Comparison of ENCODE assay signal across 1 cellular context in the genomic region with DNA sequence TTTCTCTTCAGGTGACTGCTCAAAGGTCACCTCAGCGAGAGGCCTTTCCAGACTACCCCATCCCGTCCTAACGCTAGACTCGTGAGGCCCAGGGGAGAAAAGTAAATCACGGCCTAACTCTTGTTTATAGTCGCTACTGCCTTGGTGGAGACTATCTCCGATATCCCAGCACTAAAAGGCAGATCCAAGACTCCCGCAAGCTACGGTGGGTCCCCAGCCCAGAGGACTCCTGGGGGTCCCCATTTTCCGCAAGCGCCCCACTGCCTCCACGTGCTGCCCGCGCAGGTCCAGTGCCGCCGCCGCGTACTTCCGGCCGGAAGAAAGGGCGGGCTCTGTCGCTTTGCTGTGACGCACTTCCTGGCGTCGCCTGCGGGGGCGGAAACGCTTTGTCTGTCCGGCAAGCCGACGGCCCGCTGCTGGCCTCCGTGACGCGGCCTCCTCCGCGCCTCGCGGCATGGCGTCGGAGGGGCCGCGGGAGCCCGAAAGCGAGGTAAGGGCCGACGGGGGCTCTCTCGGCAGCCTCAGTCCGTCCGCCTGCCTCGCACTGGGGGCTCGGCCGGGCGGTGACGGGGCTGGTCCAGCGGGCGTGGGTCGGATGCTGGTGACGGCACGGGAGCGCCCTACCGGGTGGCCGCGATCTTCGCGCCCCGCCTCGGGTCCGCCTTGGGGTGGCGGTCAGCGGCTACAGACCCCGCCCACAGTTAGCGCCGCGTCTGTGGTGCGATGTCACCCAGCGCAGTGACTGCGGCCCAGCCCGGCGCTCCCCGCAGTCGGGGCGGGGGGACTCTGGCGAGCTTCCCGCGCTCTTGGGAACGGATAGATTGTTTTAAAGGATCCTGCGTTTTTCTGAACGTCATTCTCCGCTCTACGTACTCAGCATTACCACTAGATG.
A peak's percentile ranks its signal among the peaks of the same experiment; 100 is the strongest.
TF ChIP-seq lines count a peak whose summit lies in the region.

A gene with protein sequence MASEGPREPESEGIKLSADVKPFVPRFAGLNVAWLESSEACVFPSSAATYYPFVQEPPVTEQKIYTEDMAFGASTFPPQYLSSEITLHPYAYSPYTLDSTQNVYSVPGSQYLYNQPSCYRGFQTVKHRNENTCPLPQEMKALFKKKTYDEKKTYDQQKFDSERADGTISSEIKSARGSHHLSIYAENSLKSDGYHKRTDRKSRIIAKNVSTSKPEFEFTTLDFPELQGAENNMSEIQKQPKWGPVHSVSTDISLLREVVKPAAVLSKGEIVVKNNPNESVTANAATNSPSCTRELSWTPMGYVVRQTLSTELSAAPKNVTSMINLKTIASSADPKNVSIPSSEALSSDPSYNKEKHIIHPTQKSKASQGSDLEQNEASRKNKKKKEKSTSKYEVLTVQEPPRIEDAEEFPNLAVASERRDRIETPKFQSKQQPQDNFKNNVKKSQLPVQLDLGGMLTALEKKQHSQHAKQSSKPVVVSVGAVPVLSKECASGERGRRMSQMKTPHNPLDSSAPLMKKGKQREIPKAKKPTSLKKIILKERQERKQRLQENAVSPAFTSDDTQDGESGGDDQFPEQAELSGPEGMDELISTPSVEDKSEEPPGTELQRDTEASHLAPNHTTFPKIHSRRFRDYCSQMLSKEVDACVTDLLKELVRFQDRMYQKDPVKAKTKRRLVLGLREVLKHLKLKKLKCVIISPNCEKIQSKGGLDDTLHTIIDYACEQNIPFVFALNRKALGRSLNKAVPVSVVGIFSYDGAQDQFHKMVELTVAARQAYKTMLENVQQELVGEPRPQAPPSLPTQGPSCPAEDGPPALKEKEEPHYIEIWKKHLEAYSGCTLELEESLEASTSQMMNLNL (plus strand): TSS at position 378 of the 892 bp plus-strand sequence. CDS start 77 bp downstream, at position 455.

TF ChIP-seq in WTC11, 78 proteins besides CTCF, POLR2A, EP300 and RAD21 (continued from another document and continues in another):
- TF ChIP-seq, protein P1, sequence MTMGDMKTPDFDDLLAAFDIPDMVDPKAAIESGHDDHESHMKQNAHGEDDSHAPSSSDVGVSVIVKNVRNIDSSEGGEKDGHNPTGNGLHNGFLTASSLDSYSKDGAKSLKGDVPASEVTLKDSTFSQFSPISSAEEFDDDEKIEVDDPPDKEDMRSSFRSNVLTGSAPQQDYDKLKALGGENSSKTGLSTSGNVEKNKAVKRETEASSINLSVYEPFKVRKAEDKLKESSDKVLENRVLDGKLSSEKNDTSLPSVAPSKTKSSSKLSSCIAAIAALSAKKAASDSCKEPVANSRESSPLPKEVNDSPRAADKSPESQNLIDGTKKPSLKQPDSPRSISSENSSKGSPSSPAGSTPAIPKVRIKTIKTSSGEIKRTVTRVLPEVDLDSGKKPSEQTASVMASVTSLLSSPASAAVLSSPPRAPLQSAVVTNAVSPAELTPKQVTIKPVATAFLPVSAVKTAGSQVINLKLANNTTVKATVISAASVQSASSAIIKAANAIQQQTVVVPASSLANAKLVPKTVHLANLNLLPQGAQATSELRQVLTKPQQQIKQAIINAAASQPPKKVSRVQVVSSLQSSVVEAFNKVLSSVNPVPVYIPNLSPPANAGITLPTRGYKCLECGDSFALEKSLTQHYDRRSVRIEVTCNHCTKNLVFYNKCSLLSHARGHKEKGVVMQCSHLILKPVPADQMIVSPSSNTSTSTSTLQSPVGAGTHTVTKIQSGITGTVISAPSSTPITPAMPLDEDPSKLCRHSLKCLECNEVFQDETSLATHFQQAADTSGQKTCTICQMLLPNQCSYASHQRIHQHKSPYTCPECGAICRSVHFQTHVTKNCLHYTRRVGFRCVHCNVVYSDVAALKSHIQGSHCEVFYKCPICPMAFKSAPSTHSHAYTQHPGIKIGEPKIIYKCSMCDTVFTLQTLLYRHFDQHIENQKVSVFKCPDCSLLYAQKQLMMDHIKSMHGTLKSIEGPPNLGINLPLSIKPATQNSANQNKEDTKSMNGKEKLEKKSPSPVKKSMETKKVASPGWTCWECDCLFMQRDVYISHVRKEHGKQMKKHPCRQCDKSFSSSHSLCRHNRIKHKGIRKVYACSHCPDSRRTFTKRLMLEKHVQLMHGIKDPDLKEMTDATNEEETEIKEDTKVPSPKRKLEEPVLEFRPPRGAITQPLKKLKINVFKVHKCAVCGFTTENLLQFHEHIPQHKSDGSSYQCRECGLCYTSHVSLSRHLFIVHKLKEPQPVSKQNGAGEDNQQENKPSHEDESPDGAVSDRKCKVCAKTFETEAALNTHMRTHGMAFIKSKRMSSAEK (CRISPR knock-in tag; IDR thresholded peaks at IDR 0.05; ENCODE audit: borderline replicate concordance), result no peak; the same call in 1 of the 2 replicates
- TF ChIP-seq, protein P2, sequence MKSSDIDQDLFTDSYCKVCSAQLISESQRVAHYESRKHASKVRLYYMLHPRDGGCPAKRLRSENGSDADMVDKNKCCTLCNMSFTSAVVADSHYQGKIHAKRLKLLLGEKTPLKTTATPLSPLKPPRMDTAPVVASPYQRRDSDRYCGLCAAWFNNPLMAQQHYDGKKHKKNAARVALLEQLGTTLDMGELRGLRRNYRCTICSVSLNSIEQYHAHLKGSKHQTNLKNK (CRISPR knock-in tag; IDR thresholded peaks at IDR 0.05), result no peak
- TF ChIP-seq GRHL2 (CRISPR knock-in tag; IDR thresholded peaks at IDR 0.05; ENCODE audit: insufficient replicate concordance, severe bottlenecking) (no peak), ZNF138 (CRISPR knock-in tag; conservative IDR thresholded peaks at IDR 0.05) (peak; percentile 90; the same call in 1 of the 2 replicates), TEAD1 (CRISPR knock-in tag; IDR thresholded peaks at IDR 0.05) (peak; percentile 48), NFE2L1 (CRISPR knock-in tag; IDR thresholded peaks at IDR 0.05) (peak; percentile 31; the same call in 1 of the 2 replicates), ZNF671 (CRISPR knock-in tag; IDR thresholded peaks at IDR 0.05) (peak; percentile 79; the same call in 1 of the 2 replicates), CBFB (CRISPR knock-in tag; IDR thresholded peaks at IDR 0.05; ENCODE audit: low read depth) (peak; percentile 97), ETV6 (CRISPR knock-in tag; IDR thresholded peaks at IDR 0.05) (peak; percentile 96), ESRRA (CRISPR knock-in tag; IDR thresholded peaks at IDR 0.05; ENCODE audit: borderline replicate concordance) (no peak; the same call in none of the 2 replicates), ZNF423 (CRISPR knock-in tag; IDR thresholded peaks at IDR 0.05) (no peak), HMGA2 (CRISPR knock-in tag; IDR thresholded peaks at IDR 0.05) (no peak), NFYB (CRISPR knock-in tag; conservative IDR thresholded peaks at IDR 0.05; ENCODE audit: low read depth) (no peak; the same call in 1 of the 2 replicates)
- TF ChIP-seq, protein P3, sequence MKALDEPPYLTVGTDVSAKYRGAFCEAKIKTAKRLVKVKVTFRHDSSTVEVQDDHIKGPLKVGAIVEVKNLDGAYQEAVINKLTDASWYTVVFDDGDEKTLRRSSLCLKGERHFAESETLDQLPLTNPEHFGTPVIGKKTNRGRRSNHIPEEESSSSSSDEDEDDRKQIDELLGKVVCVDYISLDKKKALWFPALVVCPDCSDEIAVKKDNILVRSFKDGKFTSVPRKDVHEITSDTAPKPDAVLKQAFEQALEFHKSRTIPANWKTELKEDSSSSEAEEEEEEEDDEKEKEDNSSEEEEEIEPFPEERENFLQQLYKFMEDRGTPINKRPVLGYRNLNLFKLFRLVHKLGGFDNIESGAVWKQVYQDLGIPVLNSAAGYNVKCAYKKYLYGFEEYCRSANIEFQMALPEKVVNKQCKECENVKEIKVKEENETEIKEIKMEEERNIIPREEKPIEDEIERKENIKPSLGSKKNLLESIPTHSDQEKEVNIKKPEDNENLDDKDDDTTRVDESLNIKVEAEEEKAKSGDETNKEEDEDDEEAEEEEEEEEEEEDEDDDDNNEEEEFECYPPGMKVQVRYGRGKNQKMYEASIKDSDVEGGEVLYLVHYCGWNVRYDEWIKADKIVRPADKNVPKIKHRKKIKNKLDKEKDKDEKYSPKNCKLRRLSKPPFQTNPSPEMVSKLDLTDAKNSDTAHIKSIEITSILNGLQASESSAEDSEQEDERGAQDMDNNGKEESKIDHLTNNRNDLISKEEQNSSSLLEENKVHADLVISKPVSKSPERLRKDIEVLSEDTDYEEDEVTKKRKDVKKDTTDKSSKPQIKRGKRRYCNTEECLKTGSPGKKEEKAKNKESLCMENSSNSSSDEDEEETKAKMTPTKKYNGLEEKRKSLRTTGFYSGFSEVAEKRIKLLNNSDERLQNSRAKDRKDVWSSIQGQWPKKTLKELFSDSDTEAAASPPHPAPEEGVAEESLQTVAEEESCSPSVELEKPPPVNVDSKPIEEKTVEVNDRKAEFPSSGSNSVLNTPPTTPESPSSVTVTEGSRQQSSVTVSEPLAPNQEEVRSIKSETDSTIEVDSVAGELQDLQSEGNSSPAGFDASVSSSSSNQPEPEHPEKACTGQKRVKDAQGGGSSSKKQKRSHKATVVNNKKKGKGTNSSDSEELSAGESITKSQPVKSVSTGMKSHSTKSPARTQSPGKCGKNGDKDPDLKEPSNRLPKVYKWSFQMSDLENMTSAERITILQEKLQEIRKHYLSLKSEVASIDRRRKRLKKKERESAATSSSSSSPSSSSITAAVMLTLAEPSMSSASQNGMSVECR (CRISPR knock-in tag; IDR thresholded peaks at IDR 0.05; ENCODE audit: borderline replicate concordance), result peak; percentile 70; the same call in 1 of the 2 replicates
- TF ChIP-seq, protein P4, sequence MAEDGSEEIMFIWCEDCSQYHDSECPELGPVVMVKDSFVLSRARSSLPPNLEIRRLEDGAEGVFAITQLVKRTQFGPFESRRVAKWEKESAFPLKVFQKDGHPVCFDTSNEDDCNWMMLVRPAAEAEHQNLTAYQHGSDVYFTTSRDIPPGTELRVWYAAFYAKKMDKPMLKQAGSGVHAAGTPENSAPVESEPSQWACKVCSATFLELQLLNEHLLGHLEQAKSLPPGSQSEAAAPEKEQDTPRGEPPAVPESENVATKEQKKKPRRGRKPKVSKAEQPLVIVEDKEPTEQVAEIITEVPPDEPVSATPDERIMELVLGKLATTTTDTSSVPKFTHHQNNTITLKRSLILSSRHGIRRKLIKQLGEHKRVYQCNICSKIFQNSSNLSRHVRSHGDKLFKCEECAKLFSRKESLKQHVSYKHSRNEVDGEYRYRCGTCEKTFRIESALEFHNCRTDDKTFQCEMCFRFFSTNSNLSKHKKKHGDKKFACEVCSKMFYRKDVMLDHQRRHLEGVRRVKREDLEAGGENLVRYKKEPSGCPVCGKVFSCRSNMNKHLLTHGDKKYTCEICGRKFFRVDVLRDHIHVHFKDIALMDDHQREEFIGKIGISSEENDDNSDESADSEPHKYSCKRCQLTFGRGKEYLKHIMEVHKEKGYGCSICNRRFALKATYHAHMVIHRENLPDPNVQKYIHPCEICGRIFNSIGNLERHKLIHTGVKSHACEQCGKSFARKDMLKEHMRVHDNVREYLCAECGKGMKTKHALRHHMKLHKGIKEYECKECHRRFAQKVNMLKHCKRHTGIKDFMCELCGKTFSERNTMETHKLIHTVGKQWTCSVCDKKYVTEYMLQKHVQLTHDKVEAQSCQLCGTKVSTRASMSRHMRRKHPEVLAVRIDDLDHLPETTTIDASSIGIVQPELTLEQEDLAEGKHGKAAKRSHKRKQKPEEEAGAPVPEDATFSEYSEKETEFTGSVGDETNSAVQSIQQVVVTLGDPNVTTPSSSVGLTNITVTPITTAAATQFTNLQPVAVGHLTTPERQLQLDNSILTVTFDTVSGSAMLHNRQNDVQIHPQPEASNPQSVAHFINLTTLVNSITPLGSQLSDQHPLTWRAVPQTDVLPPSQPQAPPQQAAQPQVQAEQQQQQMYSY (CRISPR knock-in tag; IDR thresholded peaks at IDR 0.05), result no peak
- TF ChIP-seq, protein P5, sequence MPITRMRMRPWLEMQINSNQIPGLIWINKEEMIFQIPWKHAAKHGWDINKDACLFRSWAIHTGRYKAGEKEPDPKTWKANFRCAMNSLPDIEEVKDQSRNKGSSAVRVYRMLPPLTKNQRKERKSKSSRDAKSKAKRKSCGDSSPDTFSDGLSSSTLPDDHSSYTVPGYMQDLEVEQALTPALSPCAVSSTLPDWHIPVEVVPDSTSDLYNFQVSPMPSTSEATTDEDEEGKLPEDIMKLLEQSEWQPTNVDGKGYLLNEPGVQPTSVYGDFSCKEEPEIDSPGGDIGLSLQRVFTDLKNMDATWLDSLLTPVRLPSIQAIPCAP (CRISPR knock-in tag; IDR thresholded peaks at IDR 0.05), result 0 out of 2 replicates have a peak, but pooled peaks have one; percentile 45
- TF ChIP-seq, protein P6, sequence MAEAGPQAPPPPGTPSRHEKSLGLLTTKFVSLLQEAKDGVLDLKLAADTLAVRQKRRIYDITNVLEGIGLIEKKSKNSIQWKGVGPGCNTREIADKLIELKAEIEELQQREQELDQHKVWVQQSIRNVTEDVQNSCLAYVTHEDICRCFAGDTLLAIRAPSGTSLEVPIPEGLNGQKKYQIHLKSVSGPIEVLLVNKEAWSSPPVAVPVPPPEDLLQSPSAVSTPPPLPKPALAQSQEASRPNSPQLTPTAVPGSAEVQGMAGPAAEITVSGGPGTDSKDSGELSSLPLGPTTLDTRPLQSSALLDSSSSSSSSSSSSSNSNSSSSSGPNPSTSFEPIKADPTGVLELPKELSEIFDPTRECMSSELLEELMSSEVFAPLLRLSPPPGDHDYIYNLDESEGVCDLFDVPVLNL (CRISPR knock-in tag; IDR thresholded peaks at IDR 0.05; ENCODE audit: borderline replicate concordance, low read depth), result peak; percentile 69
- TF ChIP-seq, protein P7, sequence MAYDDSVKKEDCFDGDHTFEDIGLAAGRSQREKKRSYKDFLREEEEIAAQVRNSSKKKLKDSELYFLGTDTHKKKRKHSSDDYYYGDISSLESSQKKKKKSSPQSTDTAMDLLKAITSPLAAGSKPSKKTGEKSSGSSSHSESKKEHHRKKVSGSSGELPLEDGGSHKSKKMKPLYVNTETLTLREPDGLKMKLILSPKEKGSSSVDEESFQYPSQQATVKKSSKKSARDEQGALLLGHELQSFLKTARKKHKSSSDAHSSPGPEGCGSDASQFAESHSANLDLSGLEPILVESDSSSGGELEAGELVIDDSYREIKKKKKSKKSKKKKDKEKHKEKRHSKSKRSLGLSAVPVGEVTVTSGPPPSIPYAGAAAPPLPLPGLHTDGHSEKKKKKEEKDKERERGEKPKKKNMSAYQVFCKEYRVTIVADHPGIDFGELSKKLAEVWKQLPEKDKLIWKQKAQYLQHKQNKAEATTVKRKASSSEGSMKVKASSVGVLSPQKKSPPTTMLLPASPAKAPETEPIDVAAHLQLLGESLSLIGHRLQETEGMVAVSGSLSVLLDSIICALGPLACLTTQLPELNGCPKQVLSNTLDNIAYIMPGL (CRISPR knock-in tag; IDR thresholded peaks at IDR 0.05), result peak; percentile 94
- TF ChIP-seq, protein P8, sequence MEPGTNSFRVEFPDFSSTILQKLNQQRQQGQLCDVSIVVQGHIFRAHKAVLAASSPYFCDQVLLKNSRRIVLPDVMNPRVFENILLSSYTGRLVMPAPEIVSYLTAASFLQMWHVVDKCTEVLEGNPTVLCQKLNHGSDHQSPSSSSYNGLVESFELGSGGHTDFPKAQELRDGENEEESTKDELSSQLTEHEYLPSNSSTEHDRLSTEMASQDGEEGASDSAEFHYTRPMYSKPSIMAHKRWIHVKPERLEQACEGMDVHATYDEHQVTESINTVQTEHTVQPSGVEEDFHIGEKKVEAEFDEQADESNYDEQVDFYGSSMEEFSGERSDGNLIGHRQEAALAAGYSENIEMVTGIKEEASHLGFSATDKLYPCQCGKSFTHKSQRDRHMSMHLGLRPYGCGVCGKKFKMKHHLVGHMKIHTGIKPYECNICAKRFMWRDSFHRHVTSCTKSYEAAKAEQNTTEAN (CRISPR knock-in tag; IDR thresholded peaks at IDR 0.05), result peak; percentile 86; the same call in 1 of the 2 replicates
